Comparison of ENCODE assay signal across 1 cellular context in the genomic region with DNA sequence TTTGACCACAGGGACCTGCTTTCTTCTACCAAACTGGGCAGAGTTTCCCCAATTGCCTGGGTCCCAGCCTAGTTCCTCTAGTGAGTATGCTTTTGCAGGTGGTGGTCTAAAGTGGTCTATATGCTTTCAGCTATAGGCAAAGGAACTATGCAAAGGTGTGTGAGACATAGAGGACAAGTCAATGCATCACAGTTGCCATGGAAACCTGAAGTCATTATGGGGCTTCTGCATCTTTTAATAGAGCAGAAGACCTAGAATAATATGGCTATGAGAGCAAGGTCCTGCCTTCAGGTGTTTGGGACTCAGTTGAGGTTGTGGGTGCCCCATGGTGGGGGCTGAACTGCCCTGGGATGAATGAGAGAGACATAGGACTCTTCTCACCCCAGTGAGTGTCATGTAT.
TF ChIP-seq lines count a peak whose summit lies in the region.

No MANE protein-coding gene starts in this region.

TF ChIP-seq in K562, 482 proteins besides CTCF, POLR2A, EP300 and RAD21:
- no peak for TF ChIP-seq ESRRA (IDR thresholded peaks at IDR 0.05; ENCODE audit: borderline replicate concordance, low read depth)
- no peak for TF ChIP-seq ATF3 (IDR thresholded peaks at IDR 0.05)
- TF ChIP-seq ATF3 (CRISPR knock-in tag; conservative IDR thresholded peaks at IDR 0.05) = no peak
- peak; percentile 66 for TF ChIP-seq RFX1 (IDR thresholded peaks at IDR 0.05)
